ENCODE assay signal across 28 cellular contexts in the genomic region with DNA sequence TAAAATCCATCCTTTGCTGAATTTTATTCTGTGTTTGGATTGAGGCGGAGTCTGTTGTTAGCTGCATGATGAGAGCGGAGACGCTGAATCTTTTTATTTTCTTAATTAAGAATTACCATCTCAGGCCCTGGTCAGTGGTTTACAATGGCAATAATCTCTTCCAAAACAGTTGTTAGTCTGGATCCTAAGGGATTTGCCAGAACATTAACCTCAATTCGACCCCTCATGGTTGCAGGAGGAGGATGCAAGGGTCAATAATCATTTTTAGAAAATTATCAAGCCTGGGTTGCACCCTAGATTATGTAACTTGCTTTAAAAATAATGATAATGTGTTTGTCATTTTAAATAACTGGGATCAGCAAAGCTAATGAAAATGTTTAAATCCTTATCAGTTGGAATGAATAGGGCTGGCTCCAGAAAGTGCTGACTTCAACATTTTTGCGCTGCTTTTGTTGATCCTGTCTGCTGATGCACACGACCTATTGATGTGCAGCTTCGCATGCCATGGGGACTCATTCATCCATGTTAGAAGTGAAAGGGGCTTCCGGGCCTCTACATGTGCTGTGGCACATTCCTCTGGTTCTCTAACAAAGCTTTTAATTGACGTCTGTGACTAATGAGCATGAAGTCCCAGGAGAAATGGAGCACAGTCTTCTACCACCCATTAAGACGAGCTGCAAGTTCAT.
DNase-seq lines count a peak whose midpoint lies in the region; TF ChIP-seq lines count a peak whose summit lies in the region.
"Had no signal": no experiment of that assay in that cellular context is flagged by ENCODE, and none has a peak within 500 bp of the region (broad histone marks: within the 10 kb centered on the region; RNA-seq: fewer than 3 reads in every experiment).

No MANE protein-coding gene starts in this region.

- H3K4me3 Mint-ChIP-seq in progenitor cell of endocrine pancreas (ENCODE audit: low read depth) (peak overlapping the region; percentile 29), glutamatergic neuron (ENCODE audit: unreplicated experiment) (no peak overlapping the region)
- H3K4me3 Mint-ChIP-seq: activated naive CD4-positive, alpha-beta T cell treated with anti-CD3 and anti-CD28 coated beads, Interleukin-2, amount 10 ng/mL, durations not matched to agents 7 days and 5 days; CD8-positive, alpha-beta memory T cell; effector memory CD8-positive, alpha-beta T cell; memory B cell; naive B cell; stimulated activated naive CD8-positive, alpha-beta T cell treated with anti-CD3 and anti-CD28 coated beads, Interleukin-15, amount 100 ng/mL, for 72 hours had no signal

- no peaks in the 10 kb centered on the region for H3K36me3 Mint-ChIP-seq in progenitor cell of endocrine pancreas (ENCODE audit: insufficient read depth)
- no peaks in the 10 kb centered on the region for H3K36me3 Mint-ChIP-seq in glutamatergic neuron (ENCODE audit: unreplicated experiment)
- H3K36me3 Mint-ChIP-seq: activated naive CD4-positive, alpha-beta T cell treated with anti-CD3 and anti-CD28 coated beads, Interleukin-2, amount 10 ng/mL, durations not matched to agents 7 days and 5 days; CD8-positive, alpha-beta memory T cell; memory B cell; naive B cell had no signal

- H3K27me3 Mint-ChIP-seq in progenitor cell of endocrine pancreas (no peaks in the 10 kb centered on the region), glutamatergic neuron (ENCODE audit: unreplicated experiment) (no peaks in the 10 kb centered on the region)
- H3K27me3 Mint-ChIP-seq: activated naive CD4-positive, alpha-beta T cell treated with anti-CD3 and anti-CD28 coated beads, Interleukin-2, amount 10 ng/mL, durations not matched to agents 7 days and 5 days; CD8-positive, alpha-beta memory T cell; effector memory CD8-positive, alpha-beta T cell; stimulated activated naive CD8-positive, alpha-beta T cell treated with anti-CD3 and anti-CD28 coated beads, Interleukin-15, amount 100 ng/mL, for 72 hours had no signal

- CTCF ChIA-PET in HEK293 (lab: Yijun Ruan, JAX): interaction anchor here (0.6 to 0.7 kb wide), 2 partner anchors 134 to 226 kb away, joined by 3 read pairs; no protein-coding TSS in a partner anchor

- peak; percentile 13 for DNase-seq in choroid plexus epithelial cell (ENCODE audit: low read depth)
- peak; percentile 38 for DNase-seq in kidney tubule cell (ENCODE audit: low spot score)
- no peak for DNase-seq in progenitor cell of endocrine pancreas (ENCODE audit: low spot score, unreplicated experiment)
- DNase-seq in glutamatergic neuron: no peak
- DNase-seq in dorsolateral prefrontal cortex: no peak
- DNase-seq in COR-L47 (lab: John Stamatoyannopoulos, UW): no peak
- DNase-seq in GOT3 (lab: John Stamatoyannopoulos, UW): no peak
- DNase-seq: activated CD4-positive, alpha-beta T cell treated with anti-CD3 and anti-CD28 coated beads for 1 hour; activated naive CD4-positive, alpha-beta T cell treated with anti-CD3 and anti-CD28 coated beads, Interleukin-2, amount 10 ng/mL, durations not matched to agents 7 days and 5 days; activated T-cell treated with anti-CD3 and anti-CD28 coated beads, Interleukin-2, amount 50 U/mL, for 48 hours; CD8-positive, alpha-beta memory T cell; cerebellar nuclear complex; DND-41; effector memory CD8-positive, alpha-beta T cell; HCEC 1CT; heart left ventricle; naive B cell; NCI-H1105 treated with DMSO at 0.1 percent for 48 hours; NCI-H2107; NCI-H526; psoas muscle; stimulated activated CD4-positive, alpha-beta T cell treated with anti-CD3 and anti-CD28 coated beads, Interleukin-4, amount 100 ng/mL, for 1 hour; stimulated activated naive CD8-positive, alpha-beta T cell treated with anti-CD3 and anti-CD28 coated beads, Interleukin-15, amount 100 ng/mL, for 72 hours; transverse colon had no signal

- intact Hi-C loops in dorsolateral prefrontal cortex (cut with DNase I): no loop called here

- H3K4me3 ChIP-seq in HEK293 (ENCODE audit: low read depth, low read length): no peak overlapping the region
- no peak overlapping the region for H3K4me3 ChIP-seq in choroid plexus epithelial cell (ENCODE audit: low read depth, low read length)
- no peak overlapping the region for H3K4me3 ChIP-seq in dorsolateral prefrontal cortex
- H3K4me3 ChIP-seq: ascending aorta, heart left ventricle, psoas muscle, smooth muscle cell, transverse colon had no signal

- POLR2A ChIA-PET in HEK293 (lab: Yijun Ruan, JAX): no interaction called here

- no peak for TF ChIP-seq CTCF in HEK293 (tag by site-specific recombination; IDR thresholded peaks at IDR 0.05)
- TF ChIP-seq CTCF in choroid plexus epithelial cell (conservative IDR thresholded peaks at IDR 0.05; ENCODE audit: low read depth, low read length): no peak
- TF ChIP-seq CTCF in progenitor cell of endocrine pancreas (IDR thresholded peaks at IDR 0.05; ENCODE audit: unreplicated experiment): no peak
- TF ChIP-seq CTCF in glutamatergic neuron (IDR thresholded peaks at IDR 0.05; ENCODE audit: partially characterized antibody, unreplicated experiment): no peak
- no peak for TF ChIP-seq CTCF in dorsolateral prefrontal cortex (IDR thresholded peaks at IDR 0.05 in 54 of 56, conservative IDR thresholded peaks at IDR 0.05 in 2 of 56; ENCODE audit: low read depth in 1 of 56, partially characterized antibody in 56 of 56)

- H3K9me3 ChIP-seq in HEK293 (ENCODE audit: control insufficient read depth, insufficient read depth, low read depth, low read length): no peaks in the 10 kb centered on the region
- H3K9me3 ChIP-seq: ascending aorta, heart left ventricle, psoas muscle, transverse colon had no signal

- no peaks in the 10 kb centered on the region for H3K9me3 Mint-ChIP-seq in progenitor cell of endocrine pancreas (ENCODE audit: low read depth)
- H3K9me3 Mint-ChIP-seq in glutamatergic neuron (ENCODE audit: unreplicated experiment): peaks cover 2% of the 10 kb centered on the region
- H3K9me3 Mint-ChIP-seq: activated naive CD4-positive, alpha-beta T cell treated with anti-CD3 and anti-CD28 coated beads, Interleukin-2, amount 10 ng/mL, durations not matched to agents 7 days and 5 days; effector memory CD8-positive, alpha-beta T cell; memory B cell; stimulated activated naive CD8-positive, alpha-beta T cell treated with anti-CD3 and anti-CD28 coated beads, Interleukin-15, amount 100 ng/mL, for 72 hours had no signal

- H3K27ac Mint-ChIP-seq in progenitor cell of endocrine pancreas (peak overlapping the region; percentile 89), glutamatergic neuron (ENCODE audit: unreplicated experiment) (no peak overlapping the region)
- H3K27ac Mint-ChIP-seq: activated naive CD4-positive, alpha-beta T cell treated with anti-CD3 and anti-CD28 coated beads, Interleukin-2, amount 10 ng/mL, durations not matched to agents 7 days and 5 days; CD8-positive, alpha-beta memory T cell; effector memory CD8-positive, alpha-beta T cell; memory B cell; naive B cell; stimulated activated naive CD8-positive, alpha-beta T cell treated with anti-CD3 and anti-CD28 coated beads, Interleukin-15, amount 100 ng/mL, for 72 hours had no signal

- no peaks in the 10 kb centered on the region for H3K36me3 ChIP-seq in HEK293 (ENCODE audit: control insufficient read depth in 2 of 2, insufficient read depth in 1 of 2, low read length in 2 of 2)
- H3K36me3 ChIP-seq: ascending aorta, heart left ventricle, transverse colon had no signal

- H3K27me3 ChIP-seq in dorsolateral prefrontal cortex: peaks cover 0 to 9% (median 0%) of the 10 kb centered on the region in 45 donors
- H3K27me3 ChIP-seq: ascending aorta, heart left ventricle, transverse colon had no signal

- peaks cover 29% of the 10 kb centered on the region for H3K4me1 Mint-ChIP-seq in progenitor cell of endocrine pancreas (ENCODE audit: low read depth)
- peaks cover 10% of the 10 kb centered on the region for H3K4me1 Mint-ChIP-seq in glutamatergic neuron (ENCODE audit: low read depth, unreplicated experiment)
- H3K4me1 Mint-ChIP-seq: activated naive CD4-positive, alpha-beta T cell treated with anti-CD3 and anti-CD28 coated beads, Interleukin-2, amount 10 ng/mL, durations not matched to agents 7 days and 5 days; CD8-positive, alpha-beta memory T cell; memory B cell; naive B cell; stimulated activated naive CD8-positive, alpha-beta T cell treated with anti-CD3 and anti-CD28 coated beads, Interleukin-15, amount 100 ng/mL, for 72 hours had no signal

- no peak overlapping the region for H3K27ac ChIP-seq in HEK293 (ENCODE audit: extremely low read depth, low read depth, low read length)
- no peak overlapping the region for H3K27ac ChIP-seq in dorsolateral prefrontal cortex
- H3K27ac ChIP-seq: ascending aorta, heart left ventricle, psoas muscle, transverse colon had no signal

- peaks cover 2% of the 10 kb centered on the region; the same call in 1 of the 2 replicates for H3K4me1 ChIP-seq in HEK293 (ENCODE audit: control insufficient read depth, insufficient read depth, low read length)
- H3K4me1 ChIP-seq: transverse colon had no signal

TF ChIP-seq in HEK293, 187 proteins besides CTCF, POLR2A, EP300 and RAD21 (continues in another document):
- TF ChIP-seq ZNF16 (tag by site-specific recombination; IDR thresholded peaks at IDR 0.05; ENCODE audit: low read depth) (no peak), ZNF610 (tag by site-specific recombination; IDR thresholded peaks at IDR 0.05; ENCODE audit: borderline replicate concordance) (no peak), ZBTB8A (tag by site-specific recombination; IDR thresholded peaks at IDR 0.05) (no peak)

Comparison
In these comparisons a context has a peak if more than half of its experiments do, and no peak if none do; other contexts are left out.
1. DNase-seq: peak in choroid plexus epithelial cell (single experiment) and kidney tubule cell (single experiment); none in progenitor cell of endocrine pancreas (single experiment), glutamatergic neuron (single experiment), dorsolateral prefrontal cortex (0 of 10), COR-L47 (single experiment) and GOT3 (single experiment).